14 cellular contexts compared by ENCODE assay signal in the genomic region with DNA sequence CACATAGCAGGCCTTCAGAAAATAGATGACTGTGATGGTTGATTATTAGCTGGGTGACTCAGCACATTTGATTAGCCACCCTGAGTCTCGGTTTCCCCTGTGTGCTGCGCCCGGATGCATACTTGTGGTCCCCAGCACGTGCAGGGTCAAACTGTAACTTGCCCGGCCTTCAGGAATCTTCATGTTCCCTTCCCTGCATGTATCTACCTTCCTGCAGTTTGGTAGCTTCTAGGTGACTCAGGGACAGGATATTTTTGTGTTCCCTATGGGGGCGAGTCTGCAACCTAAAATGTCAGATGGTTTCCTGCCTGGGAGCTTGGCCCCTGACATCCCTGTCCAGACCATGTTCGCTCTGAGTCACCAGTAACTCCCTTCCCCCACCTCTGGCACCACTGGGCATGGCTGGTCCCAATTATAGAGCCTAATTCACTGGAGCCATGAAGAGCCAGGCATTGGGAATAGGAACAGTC. TPM values are rescaled to one million over a fixed set of nuclear protein-coding genes. Genes with fewer than 3 reads are reported as not detected.
DNase-seq lines count a peak whose midpoint lies in the region; FAIRE-seq and TF ChIP-seq lines count a peak whose summit lies in the region.
"Had no signal": no experiment of that assay in that cellular context is flagged by ENCODE, and none has a peak within 500 bp of the region (broad histone marks: within the 10 kb centered on the region; RNA-seq: fewer than 3 reads in every experiment).

No MANE protein-coding gene starts in this region.

- H3K9me1 ChIP-seq in keratinocyte (ENCODE audit: control insufficient read depth, extremely low read depth, insufficient read depth, low read length) = no peaks in the 10 kb centered on the region

- peaks cover 4% of the 10 kb centered on the region for H3K9me3 ChIP-seq in astrocyte (ENCODE audit: insufficient read depth, low read depth, low read length)
- H3K9me3 ChIP-seq in keratinocyte (ENCODE audit: control insufficient read depth, low read depth, low read length) = no peaks in the 10 kb centered on the region
- H3K9me3 ChIP-seq in tibial nerve = peaks cover 0 to 6% (median 0%) of the 10 kb centered on the region in 4 donors

- H3K4me1 ChIP-seq in astrocyte (ENCODE audit: insufficient read depth, low read length) (peaks cover 13% of the 10 kb centered on the region), keratinocyte (ENCODE audit: control insufficient read depth, extremely low read depth, insufficient read depth, low read length) (peaks cover 17% of the 10 kb centered on the region), tibial nerve (no peaks in the 10 kb centered on the region)

- dilution Hi-C loops in keratinocyte (cut with MboI; ENCODE audit: extremely low pct_ligation_motif_present, low sequenced_read_pairs) = no loop called here

- H3K36me3 ChIP-seq in astrocyte (ENCODE audit: insufficient read depth, low read length) = no peaks in the 10 kb centered on the region
- no peaks in the 10 kb centered on the region for H3K36me3 ChIP-seq in keratinocyte (ENCODE audit: control insufficient read depth in 2 of 2, extremely low read depth in 1 of 2, insufficient read depth in 2 of 2, low read length in 2 of 2)
- H3K36me3 ChIP-seq in tibial nerve = no peaks in the 10 kb centered on the region

- DNase-seq in AG10803 (ENCODE audit: low read depth) (peak; percentile 88), GOT3 (lab: John Stamatoyannopoulos, UW) (peak; percentile 2), astrocyte (ENCODE audit: low read depth) (peak; percentile 37), keratinocyte (ENCODE audit: low read depth, low spot score) (peak; percentile 84), type B pancreatic cell (ENCODE audit: extremely low spot score, unreplicated experiment) (no peak), DMS53 treated with DMSO at 0.1 percent for 48 hours (lab: John Stamatoyannopoulos, UW; ENCODE audit: unreplicated experiment) (no peak), GM19238 (ENCODE audit: insufficient read length, low spot score) (no peak), tibial nerve (ENCODE audit: low spot score in 2 of 2) (no peak)
- DNase-seq: CD8-positive, alpha-beta T cell; H9; kidney glomerular epithelial cell; spleen; stimulated activated CD8-positive, alpha-beta memory T cell treated with anti-CD3 and anti-CD28 coated beads, Interleukin-4, amount 100 ng/mL, for 48 hours had no signal

- H3K27ac ChIP-seq in astrocyte (ENCODE audit: low read depth, low read length) (no peak overlapping the region), keratinocyte (ENCODE audit: control insufficient read depth, insufficient read depth, low read length) (peak overlapping the region; percentile 41), tibial nerve (no peak overlapping the region)
- H3K27ac ChIP-seq: KMS-11, spleen had no signal

- H3K4me3 ChIP-seq in AG10803 (ENCODE audit: low read length) (no peak overlapping the region), astrocyte (ENCODE audit: insufficient read depth, low read depth, low read length) (no peak overlapping the region), keratinocyte (ENCODE audit: control insufficient read depth in 2 of 3, extremely low read depth in 1 of 3, insufficient read depth in 2 of 3, low read depth in 1 of 3, low read length in 3 of 3) (no peak overlapping the region), tibial nerve (no peak overlapping the region)
- H3K4me3 ChIP-seq: spleen had no signal

- H3K27me3 ChIP-seq in astrocyte (ENCODE audit: insufficient read depth, low read length) = no peaks in the 10 kb centered on the region
- no peaks in the 10 kb centered on the region for H3K27me3 ChIP-seq in keratinocyte (ENCODE audit: control insufficient read depth, extremely low read depth, insufficient read depth, low read length)
- H3K27me3 ChIP-seq in tibial nerve = no peaks in the 10 kb centered on the region
- H3K27me3 ChIP-seq: spleen had no signal

- H3K9me3 Mint-ChIP-seq in astrocyte (ENCODE audit: unreplicated experiment) = peaks cover 7% of the 10 kb centered on the region
- no peaks in the 10 kb centered on the region for H3K9me3 Mint-ChIP-seq in type B pancreatic cell

- H3K4me1 Mint-ChIP-seq in astrocyte (ENCODE audit: low read depth, unreplicated experiment) = peaks cover 5% of the 10 kb centered on the region
- H3K4me1 Mint-ChIP-seq in type B pancreatic cell (ENCODE audit: unreplicated experiment) = no peaks in the 10 kb centered on the region

- H2AFZ ChIP-seq in astrocyte (ENCODE audit: low read depth, low read length) (peak overlapping the region; percentile 7), keratinocyte (ENCODE audit: control insufficient read depth, low read length) (no peak overlapping the region)

- FAIRE-seq in astrocyte (lab: Jason Lieb, UNC) (no peak), keratinocyte (lab: Jason Lieb, UNC) (peak; percentile 92)

- H3K4me3 Mint-ChIP-seq in astrocyte (ENCODE audit: unreplicated experiment) = no peak overlapping the region
- no peak overlapping the region for H3K4me3 Mint-ChIP-seq in type B pancreatic cell
- H3K4me3 Mint-ChIP-seq: CD8-positive, alpha-beta T cell; H9 had no signal

- WGBS in tibial nerve, 2 donors = 69 to 82% methylated on average over 7 of the region's 7 CpGs

- no peak for TF ChIP-seq EP300 in tibial nerve (IDR thresholded peaks at IDR 0.05)

- H3K27me3 Mint-ChIP-seq in astrocyte (ENCODE audit: low read depth, unreplicated experiment) = no peaks in the 10 kb centered on the region
- peaks cover 26% of the 10 kb centered on the region for H3K27me3 Mint-ChIP-seq in type B pancreatic cell

- H3K36me3 Mint-ChIP-seq in astrocyte (ENCODE audit: low read depth, unreplicated experiment) = no peaks in the 10 kb centered on the region
- H3K36me3 Mint-ChIP-seq in type B pancreatic cell = no peaks in the 10 kb centered on the region
- H3K36me3 Mint-ChIP-seq: CD8-positive, alpha-beta T cell had no signal

- no peak for TF ChIP-seq POLR2A in tibial nerve (IDR thresholded peaks at IDR 0.05)

- H3K4me2 ChIP-seq in astrocyte (ENCODE audit: low read length) = peak overlapping the region; percentile 11
- peak overlapping the region; percentile 55 for H3K4me2 ChIP-seq in keratinocyte (ENCODE audit: control insufficient read depth, extremely low read depth, insufficient read depth, low read depth, low read length)
- H3K4me2 ChIP-seq: KMS-11 had no signal

- H3K27ac Mint-ChIP-seq in astrocyte (ENCODE audit: unreplicated experiment) (no peak overlapping the region), type B pancreatic cell (no peak overlapping the region)
- H3K27ac Mint-ChIP-seq: CD8-positive, alpha-beta T cell; H9 had no signal

- H4K20me1 ChIP-seq in astrocyte (ENCODE audit: insufficient read depth, low read length) = no peaks in the 10 kb centered on the region
- no peaks in the 10 kb centered on the region for H4K20me1 ChIP-seq in keratinocyte (ENCODE audit: control insufficient read depth, extremely low read depth, insufficient read depth, low read length)

- H3K9ac ChIP-seq in astrocyte (ENCODE audit: low read length) = no peak overlapping the region
- H3K9ac ChIP-seq in keratinocyte (ENCODE audit: control insufficient read depth, extremely low read depth, insufficient read depth, low read length) = peak overlapping the region; percentile 13
- H3K9ac ChIP-seq: KMS-11 had no signal

- H3K79me2 ChIP-seq in astrocyte (ENCODE audit: insufficient read depth, low read length) (no peaks in the 10 kb centered on the region), keratinocyte (ENCODE audit: control insufficient read depth, insufficient read depth, low read length) (no peaks in the 10 kb centered on the region)

- TF ChIP-seq CTCF in AG10803 (conservative IDR thresholded peaks at IDR 0.05; ENCODE audit: low read length) = no peak
- TF ChIP-seq CTCF in astrocyte (IDR thresholded peaks at IDR 0.05; ENCODE audit: insufficient read depth, low read depth, low read length) = no peak
- no peak for TF ChIP-seq CTCF in keratinocyte (optimal IDR thresholded peaks at IDR 0.05 in 1 of 3, IDR thresholded peaks at IDR 0.05 in 1 of 3, conservative IDR thresholded peaks at IDR 0.05 in 1 of 3; ENCODE audit: extremely low read depth in 1 of 3, insufficient read depth in 2 of 3, low read length in 3 of 3)
- TF ChIP-seq CTCF in type B pancreatic cell (conservative IDR thresholded peaks at IDR 0.05) = no peak
- no peak for TF ChIP-seq CTCF in tibial nerve (IDR thresholded peaks at IDR 0.05)

RNA-seq across cellular contexts. Expression of gene PTGS1, which starts 13.2 kb away (rescaled TPM):
- 0.23 and 0.41 TPM in 2 replicates for total RNA-seq in astrocyte
- polyA plus RNA-seq in keratinocyte = 2.4 to 4.5 TPM (median 4.0 TPM) in 3 replicates
- 0.05 TPM for polyA plus RNA-seq in keratinocyte (2011; ENCODE audit: low read depth)
- polyA plus RNA-seq in keratinocyte (2011; cell fraction: cytosol; rRNA removed) = 1.8 and 2.0 TPM in 2 replicates
- 3.6 and 4.6 TPM in 2 replicates for polyA plus RNA-seq in keratinocyte (2011; cell fraction: nucleus; rRNA removed)
- polyA plus RNA-seq in keratinocyte (2012; ENCODE audit: low replicate concordance) = 0.49 and 3.2 TPM in 2 replicates
- 3.7 to 6.1 TPM (median 5.8 TPM) in 3 replicates for polyA minus RNA-seq in keratinocyte
- 3.8 TPM for polyA minus RNA-seq in keratinocyte (2011; cell fraction: cytosol; rRNA and poly(A)+ RNA removed)
- polyA minus RNA-seq in keratinocyte (2011; cell fraction: nucleus; rRNA and poly(A)+ RNA removed) = 1.2 and 2.6 TPM in 2 replicates
- 1.1 and 1.7 TPM in 2 replicates for total RNA-seq in type B pancreatic cell (ENCODE audit: low replicate concordance)
- total RNA-seq in tibial nerve = 1 to 10 TPM; 2.2 to 7.3 (median 4.4) TPM
- total RNA-seq: CD8-positive, alpha-beta T cell had no signal

Comparison
In these comparisons a context has a peak if more than half of its experiments do, and no peak if none do; other contexts are left out.
1. DNase-seq: peak in AG10803 (single experiment), GOT3 (single experiment), astrocyte (single experiment) and keratinocyte (single experiment); none in type B pancreatic cell (single experiment), DMS53 treated with DMSO at 0.1 percent for 48 hours (single experiment), GM19238 (single experiment) and tibial nerve (0 of 2).